In genomic region chr11:20000393-20001134, GRCh38 we compare ENCODE assay signal across 10 cellular contexts.
A peak's percentile ranks its signal among the peaks of the same experiment; 100 is the strongest.
DNase-seq lines count a peak whose midpoint lies in the region; ATAC-seq and FAIRE-seq lines count a peak whose summit lies in the region.
"Had no signal": no experiment of that assay in that cellular context is flagged by ENCODE, and none has a peak within 500 bp of the region (broad histone marks: within the 10 kb centered on the region; RNA-seq: fewer than 3 reads in every experiment).

No MANE protein-coding gene starts in this region.

- no peak overlapping the region for H3K27ac ChIP-seq in iPS-20b (ENCODE audit: low read length)

- no peak overlapping the region for H3K9ac ChIP-seq in iPS-20b (ENCODE audit: low read depth, low read length)

- peak; percentile 97 for DNase-seq in NCI-H1092 treated with DMSO at 0.1 percent for 48 hours (lab: John Stamatoyannopoulos, UW)
- DNase-seq in SHP77 (lab: John Stamatoyannopoulos, UW), result peak; percentile 21 to 61
- DNase-seq in putamen (ENCODE audit: low spot score), result peak; percentile 67
- DNase-seq in MG63, result no peak
- no peak for DNase-seq in NCI-H226
- DNase-seq in RCC 7860 (ENCODE audit: low spot score), result no peak
- DNase-seq: activated B cell treated with CpG ODN at 0.5 μM for 24 hours; activated naive CD4-positive, alpha-beta T cell treated with anti-CD3 and anti-CD28 coated beads, Interleukin-2, amount 50 U/mL, for 16 hours had no signal

- FAIRE-seq in RCC 7860 (lab: Jason Lieb, UNC), result no peak

- H3K9me3 ChIP-seq in iPS-20b (ENCODE audit: insufficient read depth, low read depth, low read length) (no peaks in the 10 kb centered on the region), MG63 (no peaks in the 10 kb centered on the region)

- peaks cover 48% of the 10 kb centered on the region for H3K27me3 ChIP-seq in iPS-20b (ENCODE audit: insufficient read depth, low read length)
- H3K27me3 ChIP-seq in MG63, result no peaks in the 10 kb centered on the region

- H3K4me3 ChIP-seq in iPS-20b (ENCODE audit: low read length) (peak overlapping the region; percentile 11; the same call in 1 of the 2 replicates), MG63 (no peak overlapping the region)

- no peak for ATAC-seq in HG03108 (IDR thresholded peaks at IDR 0.05; ENCODE audit: unreplicated experiment)

- H3K36me3 ChIP-seq in iPS-20b (ENCODE audit: insufficient read depth, low read depth, low read length), result peaks cover 8% of the 10 kb centered on the region
- H3K36me3 ChIP-seq in MG63, result peaks cover 56% of the 10 kb centered on the region

- H3K4me1 ChIP-seq in iPS-20b (ENCODE audit: insufficient read depth, low read length), result peaks cover 37% of the 10 kb centered on the region

Comparison
In these comparisons a context has a peak if more than half of its experiments do, and no peak if none do; other contexts are left out.
1. DNase-seq: peak in NCI-H1092 treated with DMSO at 0.1 percent for 48 hours (single experiment), SHP77 (2 of 2) and putamen (single experiment); none in MG63 (single experiment), NCI-H226 (single experiment) and RCC 7860 (single experiment).